8 cellular contexts compared by ENCODE assay signal in genomic region chr17:72725432-72726068, GRCh38.
DNase-seq lines count a peak whose midpoint lies in the region; ATAC-seq and TF ChIP-seq lines count a peak whose summit lies in the region.

No MANE protein-coding gene starts in this region.

- H3K79me2 ChIP-seq in PC-3 (ENCODE audit: low read length), result no peaks in the 10 kb centered on the region

- no peaks in the 10 kb centered on the region for H3F3A ChIP-seq in PC-3 (ENCODE audit: low read length, unreplicated experiment)

- H3K9me2 ChIP-seq in PC-3 (replicated peaks; ENCODE audit: low read length), result no peaks in the 10 kb centered on the region

- no peaks in the 10 kb centered on the region for H3K27me3 ChIP-seq in PC-3 (ENCODE audit: low read length)

- POLR2A ChIA-PET in PC-3 (lab: Charles Lee; ENCODE audit: unreplicated experiment), result interaction anchor here (0.6 kb wide), 1 partner anchor 168 kb away, joined by 3 read pairs; no protein-coding TSS in a partner anchor

- no peak overlapping the region for H2AFZ ChIP-seq in PC-3 (ENCODE audit: low read length)

- DNase-seq in AG08396 (ENCODE audit: low spot score), result peak; percentile 72
- peak; percentile 88 for DNase-seq in PC-3
- peak; percentile 49 for DNase-seq in activated naive CD4-positive, alpha-beta T cell treated with Interleukin-2 at 50 U/mL for 16 hours
- DNase-seq in head of caudate nucleus, result peak; percentile 58 to 88 (median 77)
- peak; percentile 50 to 96 (median 72) for DNase-seq in posterior cingulate gyrus

- H4K20me1 ChIP-seq in PC-3 (ENCODE audit: low read length), result no peaks in the 10 kb centered on the region

- peaks cover 42% of the 10 kb centered on the region for H3K4me1 ChIP-seq in PC-3 (ENCODE audit: insufficient read depth, low read length)

- BruUV-seq in PC-3 (replicated peaks; lab: Mats Ljungman, UMichigan), result no TSS peak

- H3K4me2 ChIP-seq in PC-3 (ENCODE audit: low read length), result no peak overlapping the region; the same call in 1 of the 2 replicates

- intact Hi-C loops in PC-3 (cut with micrococcal nuclease) (loop anchor here (1.0 to 5.0 kb wide), 6 partner anchors 41 to 647 kb away; no protein-coding TSS in a partner anchor), head of caudate nucleus (cut with DNase I) (loop anchor here (5.0 to 10.0 kb wide), 4 partner anchors 163 to 649 kb away; partner anchors contain the start of gene COG1), posterior cingulate gyrus (cut with DNase I) (loop anchor here (2.0 to 10.0 kb wide), 5 partner anchors 169 to 647 kb away; no protein-coding TSS in a partner anchor)

- no peak overlapping the region for H3K4me3 ChIP-seq in PC-3 (ENCODE audit: low read length)

- no peaks in the 10 kb centered on the region for H3K36me3 ChIP-seq in PC-3 (ENCODE audit: low read depth, low read length)

- H3K27ac ChIP-seq in PC-3 (ENCODE audit: low read length), result peak overlapping the region; percentile 69

- ATAC-seq in GM19043 (IDR thresholded peaks at IDR 0.05; ENCODE audit: low read depth, unreplicated experiment) (peak; percentile 35), PC-3 (peak; percentile 74), HG03571 (IDR thresholded peaks at IDR 0.05; ENCODE audit: unreplicated experiment) (no peak)

- H3K9me3 ChIP-seq in PC-3 (ENCODE audit: low read length), result no peaks in the 10 kb centered on the region

- peak overlapping the region; percentile 29 for H3K9ac ChIP-seq in PC-3 (ENCODE audit: low read length)

- peak; percentile 92 for TF ChIP-seq CTCF in LNCAP (IDR thresholded peaks at IDR 0.05)
- peak; percentile 99 for TF ChIP-seq CTCF in PC-3 (conservative IDR thresholded peaks at IDR 0.05; ENCODE audit: low read depth, low read length)

- CTCF ChIA-PET in PC-3 (lab: Charles Lee), result interaction anchor here (0.6 to 5.3 kb wide), 12 partner anchors 42 to 645 kb away, joined by 3 to 131 read pairs (median 5); no protein-coding TSS in a partner anchor
